In genomic region chr18:59990121-59990818, GRCh38 we compare ENCODE assay signal across 29 cellular contexts.
DNase-seq lines count a peak whose midpoint lies in the region; ATAC-seq, FAIRE-seq and TF ChIP-seq lines count a peak whose summit lies in the region.
"Had no signal": no experiment of that assay in that cellular context is flagged by ENCODE, and none has a peak within 500 bp of the region (broad histone marks: within the 10 kb centered on the region; RNA-seq: fewer than 3 reads in every experiment).

No MANE protein-coding gene starts in this region.

- no peak overlapping the region for H3K4me3 Mint-ChIP-seq in naive thymus-derived CD4-positive, alpha-beta T cell
- H3K4me3 Mint-ChIP-seq: activated CD4-positive, alpha-beta memory T cell treated with anti-CD3 and anti-CD28 coated beads, Interleukin-2, amount 10 ng/mL, durations not matched to agents 7 days and 5 days; activated naive CD4-positive, alpha-beta T cell treated with anti-CD3 and anti-CD28 coated beads for 36 hours; activated T-helper 1 cell treated with anti-CD3 and anti-CD28 coated beads, Interleukin-12 subunit alpha, Interleukin-12 subunit beta, Interleukin-2, Interleukin-4 antibody, amounts not matched to agents 30 ng/mL and 10 ng/mL and 1 ng/mL, durations not matched to agents 14 hours and 24 hours and 36 hours; GM23338; naive B cell had no signal

- TF ChIP-seq CTCF in GM12878 (IDR thresholded peaks at IDR 0.05 in 2 of 3, conservative IDR thresholded peaks at IDR 0.05 in 1 of 3; ENCODE audit: control insufficient read depth in 2 of 3, extremely low read depth in 1 of 3, insufficient read depth in 1 of 3, low read depth in 3 of 3, low read length in 3 of 3) (no peak), tibial nerve (IDR thresholded peaks at IDR 0.05) (no peak)

- H3K4me2 ChIP-seq in GM12878 (ENCODE audit: control insufficient read depth, insufficient read depth) = no peak overlapping the region
- H3K4me2 ChIP-seq: GM23338, KMS-11, SK-N-SH had no signal

- peaks cover 0 to 2% (median 0%) of the 10 kb centered on the region in 7 donors for H3K4me1 Mint-ChIP-seq in naive thymus-derived CD4-positive, alpha-beta T cell
- H3K4me1 Mint-ChIP-seq: activated CD4-positive, alpha-beta memory T cell treated with anti-CD3 and anti-CD28 coated beads, Interleukin-2, amount 10 ng/mL, durations not matched to agents 7 days and 5 days; GM23338; naive B cell had no signal

- H3K36me3 ChIP-seq in GM12878 (ENCODE audit: control insufficient read depth in 2 of 2, insufficient read depth in 2 of 2, low read length in 1 of 2) (no peaks in the 10 kb centered on the region), tibial nerve (no peaks in the 10 kb centered on the region)
- H3K36me3 ChIP-seq in naive thymus-derived CD4-positive, alpha-beta T cell (ENCODE audit: control insufficient read depth in 2 of 3, insufficient read depth in 3 of 3, low read length in 3 of 3) = no peaks in the 10 kb centered on the region
- H3K36me3 ChIP-seq: esophagus squamous epithelium, lower lobe of right lung, right lobe of liver, thyroid gland had no signal

- no peak overlapping the region for H2AFZ ChIP-seq in GM12878 (ENCODE audit: control insufficient read depth, low read depth, low read length)
- H2AFZ ChIP-seq: GM23338 had no signal

- no peak for TF ChIP-seq POLR2A in GM12878 (IDR thresholded peaks at IDR 0.05; ENCODE audit: low read depth, low read length)
- TF ChIP-seq POLR2A in tibial nerve (IDR thresholded peaks at IDR 0.05) = no peak

- no TSS peak for BruUV-seq in GM12878 (replicated peaks; lab: Mats Ljungman, UMichigan)

- TF ChIP-seq EP300 in GM12878 (IDR thresholded peaks at IDR 0.05; ENCODE audit: borderline replicate concordance in 1 of 2, control insufficient read depth in 1 of 2, low read depth in 2 of 2, low read length in 2 of 2) (no peak), tibial nerve (IDR thresholded peaks at IDR 0.05) (no peak)

- H3K4me1 ChIP-seq in GM12878 (ENCODE audit: control insufficient read depth, insufficient read depth, low read length) = no peaks in the 10 kb centered on the region
- H3K4me1 ChIP-seq in tibial nerve = no peaks in the 10 kb centered on the region
- H3K4me1 ChIP-seq in naive thymus-derived CD4-positive, alpha-beta T cell (ENCODE audit: control insufficient read depth in 2 of 2, insufficient read depth in 2 of 2, low read length in 2 of 2) = no peaks in the 10 kb centered on the region
- H3K4me1 ChIP-seq: esophagus squamous epithelium, lower lobe of right lung, right lobe of liver, thyroid gland had no signal

- H3K4me3 ChIP-seq in GM12878 (no peak overlapping the region), tibial nerve (no peak overlapping the region)
- H3K4me3 ChIP-seq in naive thymus-derived CD4-positive, alpha-beta T cell (ENCODE audit: low read length) = no peak overlapping the region
- H3K4me3 ChIP-seq: esophagus squamous epithelium, GM23338, lower lobe of right lung, right lobe of liver, thyroid gland had no signal

- H3K36me3 Mint-ChIP-seq in naive thymus-derived CD4-positive, alpha-beta T cell = no peaks in the 10 kb centered on the region
- H3K36me3 Mint-ChIP-seq: naive B cell had no signal

- POLR2A ChIA-PET in GM12878 (lab: Charles Lee) = no interaction called here
- POLR2A ChIA-PET in naive thymus-derived CD4-positive, alpha-beta T cell (lab: Charles Lee) = no interaction called here

- ATAC-seq in GM12878 = peak; percentile 15; the same call in 1 of the 3 replicates
- no peak for ATAC-seq in naive thymus-derived CD4-positive, alpha-beta T cell
- ATAC-seq: GM23338, lower lobe of right lung, right lobe of liver had no signal

- SMC1A ChIA-PET in GM12878 (lab: Charles Lee; ENCODE audit: uncharacterized antibody, unreplicated experiment) = interaction anchor here (0.9 to 10.7 kb wide), 11 partner anchors 11 to 424 kb away, joined by 3 to 118 read pairs (median 7); no protein-coding TSS in a partner anchor

- H4K20me1 ChIP-seq in GM12878 (ENCODE audit: control insufficient read depth, insufficient read depth) = no peaks in the 10 kb centered on the region

- H3K27ac ChIP-seq in GM12878 (ENCODE audit: control insufficient read depth, insufficient read depth) (no peak overlapping the region), tibial nerve (no peak overlapping the region)
- no peak overlapping the region for H3K27ac ChIP-seq in naive thymus-derived CD4-positive, alpha-beta T cell (ENCODE audit: low read depth, low read length)
- H3K27ac ChIP-seq: esophagus squamous epithelium, KMS-11, lower lobe of right lung, right lobe of liver, thyroid gland had no signal

- H3K9me3 ChIP-seq in GM12878 (replicated peaks; ENCODE audit: control insufficient read depth, insufficient read depth, low read length) = no peaks in the 10 kb centered on the region
- H3K9me3 ChIP-seq in tibial nerve = no peaks in the 10 kb centered on the region
- no peaks in the 10 kb centered on the region for H3K9me3 ChIP-seq in naive thymus-derived CD4-positive, alpha-beta T cell (ENCODE audit: control insufficient read depth in 2 of 3, low read length in 3 of 3)
- H3K9me3 ChIP-seq: esophagus squamous epithelium, lower lobe of right lung, right lobe of liver, SK-N-SH, thyroid gland had no signal

- no peak overlapping the region for H3K27ac Mint-ChIP-seq in naive thymus-derived CD4-positive, alpha-beta T cell
- H3K27ac Mint-ChIP-seq: activated CD4-positive, alpha-beta memory T cell treated with anti-CD3 and anti-CD28 coated beads, Interleukin-2, amount 10 ng/mL, durations not matched to agents 7 days and 5 days; activated naive CD4-positive, alpha-beta T cell treated with anti-CD3 and anti-CD28 coated beads for 36 hours; activated T-helper 1 cell treated with anti-CD3 and anti-CD28 coated beads, Interleukin-12 subunit alpha, Interleukin-12 subunit beta, Interleukin-2, Interleukin-4 antibody, amounts not matched to agents 30 ng/mL and 10 ng/mL and 1 ng/mL, durations not matched to agents 14 hours and 24 hours and 36 hours; GM23338; progenitor cell of endocrine pancreas had no signal

- WGBS in GM12878 (ENCODE audit: insufficient coverage, insufficient replicate concordance, low lambda C conversion rate, missing lambda C conversion rate) = 0% methylated on average over 1 of the region's 1 CpG
- 78 to 96% methylated on average over 1 of the region's 1 CpG for WGBS in tibial nerve, 2 donors

- CTCF ChIA-PET in GM12878 (lab: Yijun Ruan, JAX) = interaction anchor here (0.5 to 12.8 kb wide), 14 partner anchors 11 to 559 kb away, joined by 3 to 235 read pairs (median 10); no protein-coding TSS in a partner anchor
- CTCF ChIA-PET in naive thymus-derived CD4-positive, alpha-beta T cell (lab: Charles Lee) = no interaction called here

- DNase-seq in EH (ENCODE audit: low read depth) (peak; percentile 13), MV-4-11 (lab: John Stamatoyannopoulos, UW) (peak; percentile 2), GM12878 (ENCODE audit: low read depth, low spot score) (no peak), tibial nerve (ENCODE audit: low spot score in 2 of 2) (no peak), T-helper 1 cell (no peak)
- no peak for DNase-seq in naive thymus-derived CD4-positive, alpha-beta T cell
- no peak for DNase-seq in stimulated activated naive CD4-positive, alpha-beta T cell treated with Interleukin-2 at 50 U/mL for 16 hours (lab: John Stamatoyannopoulos, UW)
- DNase-seq: activated CD4-positive, alpha-beta memory T cell treated with anti-CD3 and anti-CD28 coated beads, Interleukin-2, amount 10 ng/mL, durations not matched to agents 7 days and 5 days; activated CD4-positive, alpha-beta T cell treated with anti-CD3 and anti-CD28 coated beads for 1 hour; activated CD8-positive, alpha-beta memory T cell treated with anti-CD3 and anti-CD28 coated beads, Interleukin-2, amount 50 U/mL, for 4 hours; activated naive CD4-positive, alpha-beta T cell treated with anti-CD3 and anti-CD28 coated beads for 36 hours; C1 segment of cervical spinal cord; esophagus squamous epithelium; foreskin melanocyte; lower lobe of right lung; midbrain; naive B cell; NCI-H1417 treated with DMSO at 0.1 percent for 48 hours; NCI-H446; NCI-H748 treated with DMSO at 0.1 percent for 48 hours; right lobe of liver; SK-N-SH; thyroid gland had no signal

- H3K27me3 Mint-ChIP-seq in naive thymus-derived CD4-positive, alpha-beta T cell = peaks cover 24 to 34% (median 32%) of the 10 kb centered on the region in 5 donors

- H3K9ac ChIP-seq in GM12878 (ENCODE audit: control insufficient read depth, insufficient read depth, low read length) = no peak overlapping the region
- H3K9ac ChIP-seq: KMS-11, SK-N-SH had no signal

- no peak for TF ChIP-seq RAD21 in GM12878 (IDR thresholded peaks at IDR 0.05; ENCODE audit: insufficient read depth, low read depth, low read length)

- in situ Hi-C loops in GM12878 (cut with MboI) = loop anchor here (5.0 kb wide), 2 partner anchors 422 to 562 kb away; no protein-coding TSS in a partner anchor

- H3K79me2 ChIP-seq in GM12878 (ENCODE audit: control insufficient read depth, insufficient read depth, low read length) = no peaks in the 10 kb centered on the region

- H3K27me3 ChIP-seq in GM12878 (replicated peaks in 1 of 2; ENCODE audit: control insufficient read depth in 2 of 2, insufficient read depth in 2 of 2, low read length in 1 of 2) (no peaks in the 10 kb centered on the region), tibial nerve (no peaks in the 10 kb centered on the region)
- H3K27me3 ChIP-seq in naive thymus-derived CD4-positive, alpha-beta T cell (ENCODE audit: control insufficient read depth in 2 of 2, insufficient read depth in 2 of 2, low read length in 2 of 2) = no peaks in the 10 kb centered on the region
- H3K27me3 ChIP-seq: right lobe of liver, thyroid gland had no signal

- no peaks in the 10 kb centered on the region for H3K9me3 Mint-ChIP-seq in naive thymus-derived CD4-positive, alpha-beta T cell
- H3K9me3 Mint-ChIP-seq: activated CD4-positive, alpha-beta memory T cell treated with anti-CD3 and anti-CD28 coated beads, Interleukin-2, amount 10 ng/mL, durations not matched to agents 7 days and 5 days; activated naive CD4-positive, alpha-beta T cell treated with anti-CD3 and anti-CD28 coated beads for 36 hours; activated T-helper 1 cell treated with anti-CD3 and anti-CD28 coated beads, Interleukin-12 subunit alpha, Interleukin-12 subunit beta, Interleukin-2, Interleukin-4 antibody, amounts not matched to agents 30 ng/mL and 10 ng/mL and 1 ng/mL, durations not matched to agents 14 hours and 24 hours and 36 hours; GM23338; naive B cell had no signal

- RAD21 ChIA-PET in GM12878 (lab: Charles Lee; ENCODE audit: unreplicated experiment) = interaction anchor here (0.7 to 2.2 kb wide), 6 partner anchors 37 to 108 kb away, joined by 3 to 5 read pairs (median 4); partner anchors contain the start of gene PMAIP1

- no peak for FAIRE-seq in GM12878 (lab: Jason Lieb, UNC)
- FAIRE-seq: endometrium, GM18507 had no signal

- intact Hi-C loops in GM12878 (cut with micrococcal nuclease; ENCODE audit: unreplicated experiment) = no loop called here
- intact Hi-C loops in naive thymus-derived CD4-positive, alpha-beta T cell (cut with micrococcal nuclease) = no loop called here

TF ChIP-seq in GM12878, 131 proteins besides CTCF, POLR2A, EP300 and RAD21:
- TF ChIP-seq RELA (IDR thresholded peaks at IDR 0.05; ENCODE audit: borderline replicate concordance, partially characterized antibody) (no peak), ZSCAN29 (IDR thresholded peaks at IDR 0.05) (no peak), SUZ12 (IDR thresholded peaks at IDR 0.05; ENCODE audit: unreplicated experiment) (no peak), RUNX3 (IDR thresholded peaks at IDR 0.05; ENCODE audit: low read length) (peak; percentile 17; the same call in 1 of the 2 replicates)

Comparison
In these comparisons a context has a peak if more than half of its experiments do, and no peak if none do; other contexts are left out.
1. DNase-seq: peak in EH (single experiment) and MV-4-11 (single experiment); none in GM12878 (single experiment), tibial nerve (0 of 2), T-helper 1 cell (0 of 5), naive thymus-derived CD4-positive, alpha-beta T cell (0 of 9) and stimulated activated naive CD4-positive, alpha-beta T cell treated with Interleukin-2 at 50 U/mL for 16 hours (single experiment).